25 cellular contexts compared by ENCODE assay signal in genomic region chrX:72716766-72717165, GRCh38. TPM values are rescaled to one million over a fixed set of nuclear protein-coding genes. Genes with fewer than 3 reads are reported as not detected.
"Had no signal": no experiment of that assay in that cellular context is flagged by ENCODE, and none has a peak within 500 bp of the region (broad histone marks: within the 10 kb centered on the region; RNA-seq: fewer than 3 reads in every experiment).

No MANE protein-coding gene starts in this region.

- H3K4me3 Mint-ChIP-seq: activated naive CD4-positive, alpha-beta T cell treated with anti-CD3 and anti-CD28 coated beads, Interleukin-2, amount 50 U/mL, for 24 hours; mesothelial cell of epicardium; nephron progenitor cell; stimulated activated naive CD8-positive, alpha-beta T cell treated with anti-CD3 and anti-CD28 coated beads, Interleukin-15, Interleukin-2, amounts not matched to agents 100 ng/mL and 50 ng/mL, for 24 hours had no signal

- H3K9me3 ChIP-seq: ascending aorta, esophagus muscularis mucosa, suprapubic skin, transverse colon had no signal

- H3K27ac ChIP-seq: ascending aorta, esophagus muscularis mucosa, hepatocyte, suprapubic skin, transverse colon, VCaP had no signal

- H3K4me3 ChIP-seq: ascending aorta, esophagus muscularis mucosa, hepatocyte, lung, suprapubic skin, transverse colon had no signal

- H3K9me3 Mint-ChIP-seq: activated naive CD4-positive, alpha-beta T cell treated with anti-CD3 and anti-CD28 coated beads, Interleukin-2, amount 50 U/mL, for 24 hours; stimulated activated naive CD8-positive, alpha-beta T cell treated with anti-CD3 and anti-CD28 coated beads, Interleukin-15, Interleukin-2, amounts not matched to agents 100 ng/mL and 50 ng/mL, for 24 hours had no signal

- H3K27me3 ChIP-seq: ascending aorta, hepatocyte, suprapubic skin, transverse colon had no signal

- ATAC-seq: left colon had no signal

- H3K36me3 Mint-ChIP-seq: activated naive CD4-positive, alpha-beta T cell treated with anti-CD3 and anti-CD28 coated beads, Interleukin-2, amount 50 U/mL, for 24 hours; mesothelial cell of epicardium had no signal

- H3K4me1 ChIP-seq: ascending aorta, transverse colon had no signal

- H3K36me3 ChIP-seq: ascending aorta, esophagus muscularis mucosa, suprapubic skin, transverse colon had no signal

- H3K27ac Mint-ChIP-seq: activated naive CD4-positive, alpha-beta T cell treated with anti-CD3 and anti-CD28 coated beads, Interleukin-2, amount 50 U/mL, for 24 hours; mesothelial cell of epicardium; nephron progenitor cell; stimulated activated naive CD8-positive, alpha-beta T cell treated with anti-CD3 and anti-CD28 coated beads, Interleukin-15, Interleukin-2, amounts not matched to agents 100 ng/mL and 50 ng/mL, for 24 hours had no signal

- DNase-seq: activated CD4-positive, alpha-beta T cell treated with anti-CD3 and anti-CD28 coated beads, Interleukin-2, amount 50 U/mL, for 1 hour; activated CD4-positive, CD25-positive, alpha-beta regulatory T cell treated with anti-CD3 and anti-CD28 coated beads, Interleukin-2, amount 50 U/mL, for 72 hours; activated CD8-positive, alpha-beta memory T cell treated with anti-CD3 and anti-CD28 coated beads for 24 hours; activated CD8-positive, alpha-beta memory T cell treated with anti-CD3 and anti-CD28 coated beads, Interleukin-2, amount 50 U/mL, for 48 hours; activated gamma-delta T cell; activated T-cell treated with anti-CD3 and anti-CD28 coated beads, Interleukin-2, amount 50 U/mL, for 48 hours; cortex of kidney; left colon; nephron progenitor cell; nucleus accumbens; retina; stimulated activated CD4-positive, alpha-beta T cell treated with anti-CD3 and anti-CD28 coated beads, Interleukin-15, amount 100 ng/mL, for 24 hours; stimulated activated CD4-positive, alpha-beta T cell treated with anti-CD3 and anti-CD28 coated beads, Interleukin-2, amount 100 ng/mL, for 48 hours; T-helper 2 cell; transverse colon had no signal

RNA-seq across cellular contexts. Expression of gene DMRTC1B, which starts 59.9 kb away (rescaled TPM):
- total RNA-seq: ascending aorta, esophagus muscularis mucosa, myocyte, suprapubic skin had no signal
